1 cellular context compared by ENCODE assay signal in the genomic region with DNA sequence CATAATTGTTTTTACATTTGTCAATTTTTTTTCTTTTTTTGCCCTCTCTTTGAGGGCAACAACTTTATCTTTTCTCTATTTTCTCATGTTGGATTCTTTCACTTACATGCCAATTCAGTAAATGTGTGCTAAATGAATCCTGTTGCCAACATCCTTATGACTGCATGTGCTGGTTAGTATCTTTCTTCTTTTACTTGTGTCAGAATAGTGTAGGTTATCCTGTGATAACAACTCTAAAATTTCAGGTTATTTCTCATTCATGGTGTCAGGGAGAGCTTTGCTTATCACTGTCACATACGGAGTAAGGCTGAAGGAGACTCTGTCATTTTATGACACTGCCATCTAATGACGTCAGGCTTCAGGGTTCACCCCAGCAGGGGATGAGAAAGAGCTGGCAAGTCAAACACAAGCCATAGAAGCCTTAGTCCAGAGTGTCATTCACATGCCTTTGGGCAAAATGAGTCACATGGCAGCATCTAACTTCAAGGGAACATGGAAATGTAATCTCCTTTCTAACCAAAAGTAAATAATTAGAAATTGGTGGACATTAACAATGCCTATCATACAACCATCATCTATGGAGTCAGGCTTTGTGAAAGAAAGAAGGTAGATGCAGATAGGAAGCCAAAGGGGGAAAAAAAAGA.
TF ChIP-seq lines count a peak whose summit lies in the region.

No MANE protein-coding gene starts in this region.

TF ChIP-seq in A549, 52 proteins besides CTCF, POLR2A, EP300 and RAD21 (continued from another document):
- TF ChIP-seq ATOH8 (CRISPR knock-in tag; IDR thresholded peaks at IDR 0.05; ENCODE audit: low read depth), result no peak
- no peak for TF ChIP-seq BHLHE40 (IDR thresholded peaks at IDR 0.05; ENCODE audit: low read depth, low read length)
- TF ChIP-seq, protein P1, sequence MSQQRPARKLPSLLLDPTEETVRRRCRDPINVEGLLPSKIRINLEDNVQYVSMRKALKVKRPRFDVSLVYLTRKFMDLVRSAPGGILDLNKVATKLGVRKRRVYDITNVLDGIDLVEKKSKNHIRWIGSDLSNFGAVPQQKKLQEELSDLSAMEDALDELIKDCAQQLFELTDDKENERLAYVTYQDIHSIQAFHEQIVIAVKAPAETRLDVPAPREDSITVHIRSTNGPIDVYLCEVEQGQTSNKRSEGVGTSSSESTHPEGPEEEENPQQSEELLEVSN (IDR thresholded peaks at IDR 0.05; ENCODE audit: borderline replicate concordance, low read depth), result no peak
- TF ChIP-seq MAFK (IDR thresholded peaks at IDR 0.05; ENCODE audit: partially characterized antibody), result peak; percentile 5
- TF ChIP-seq ZFP36 (IDR thresholded peaks at IDR 0.05; ENCODE audit: borderline replicate concordance, partially characterized antibody), result no peak
- TF ChIP-seq NPAS2 (CRISPR knock-in tag; IDR thresholded peaks at IDR 0.05; ENCODE audit: borderline replicate concordance), result no peak
- TF ChIP-seq HOXB5 (CRISPR knock-in tag; IDR thresholded peaks at IDR 0.05), result peak; percentile 17; the same call in 1 of the 2 replicates
- 0 out of 2 replicates have a peak, but pooled peaks have one; percentile 57 for TF ChIP-seq HOXA7 (CRISPR knock-in tag; IDR thresholded peaks at IDR 0.05)
- peak; percentile 36; the same call in 1 of the 2 replicates for TF ChIP-seq RARB (CRISPR knock-in tag; IDR thresholded peaks at IDR 0.05)
- TF ChIP-seq RNF2 (IDR thresholded peaks at IDR 0.05; ENCODE audit: borderline replicate concordance, low read depth), result no peak
- TF ChIP-seq SREBF2 (IDR thresholded peaks at IDR 0.05), result no peak
- TF ChIP-seq PHF8 (IDR thresholded peaks at IDR 0.05; ENCODE audit: borderline replicate concordance, low read depth), result no peak
- peak; percentile 57 for TF ChIP-seq ZNF302 (CRISPR knock-in tag; IDR thresholded peaks at IDR 0.05)
- TF ChIP-seq HMGXB4 (CRISPR knock-in tag; IDR thresholded peaks at IDR 0.05; ENCODE audit: borderline replicate concordance), result no peak
- no peak for TF ChIP-seq TP53 (CRISPR knock-in tag; IDR thresholded peaks at IDR 0.05)
- peak; percentile 37; the same call in 1 of the 3 replicates for TF ChIP-seq SMC3 (IDR thresholded peaks at IDR 0.05)
- no peak for TF ChIP-seq ZC3H11A (IDR thresholded peaks at IDR 0.05)
- TF ChIP-seq JUNB (IDR thresholded peaks at IDR 0.05), result peak; percentile 92
- TF ChIP-seq MYC (IDR thresholded peaks at IDR 0.05; ENCODE audit: borderline replicate concordance, low read length), result no peak
- peak; percentile 68 for TF ChIP-seq FOSB (CRISPR knock-in tag; IDR thresholded peaks at IDR 0.05)
- peak; percentile 40 to 72; a peak in 3 of 4 replicates for TF ChIP-seq CEBPB (IDR thresholded peaks at IDR 0.05)
- TF ChIP-seq JUN (IDR thresholded peaks at IDR 0.05), result peak; percentile 88 to 91; a peak in 3 of 5 replicates
- no peak for TF ChIP-seq NR3C1 (IDR thresholded peaks at IDR 0.05)
- no peak for TF ChIP-seq HDAC2 (IDR thresholded peaks at IDR 0.05)
- TF ChIP-seq, protein P2, sequence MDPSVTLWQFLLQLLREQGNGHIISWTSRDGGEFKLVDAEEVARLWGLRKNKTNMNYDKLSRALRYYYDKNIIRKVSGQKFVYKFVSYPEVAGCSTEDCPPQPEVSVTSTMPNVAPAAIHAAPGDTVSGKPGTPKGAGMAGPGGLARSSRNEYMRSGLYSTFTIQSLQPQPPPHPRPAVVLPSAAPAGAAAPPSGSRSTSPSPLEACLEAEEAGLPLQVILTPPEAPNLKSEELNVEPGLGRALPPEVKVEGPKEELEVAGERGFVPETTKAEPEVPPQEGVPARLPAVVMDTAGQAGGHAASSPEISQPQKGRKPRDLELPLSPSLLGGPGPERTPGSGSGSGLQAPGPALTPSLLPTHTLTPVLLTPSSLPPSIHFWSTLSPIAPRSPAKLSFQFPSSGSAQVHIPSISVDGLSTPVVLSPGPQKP (IDR thresholded peaks at IDR 0.05; ENCODE audit: low read depth, low read length), result no peak
- TF ChIP-seq HOXB13 (CRISPR knock-in tag; IDR thresholded peaks at IDR 0.05; ENCODE audit: low read depth), result peak; percentile 76; the same call in 1 of the 2 replicates
- TF ChIP-seq HES2 (IDR thresholded peaks at IDR 0.05), result no peak
- TF ChIP-seq NFE2L2 (conservative IDR thresholded peaks at IDR 0.05; ENCODE audit: low read length), result no peak
- no peak for TF ChIP-seq RFX5 (IDR thresholded peaks at IDR 0.05)
- peak; percentile 87 for TF ChIP-seq FOSL2 (IDR thresholded peaks at IDR 0.05)
- TF ChIP-seq FOSL2 (CRISPR knock-in tag; IDR thresholded peaks at IDR 0.05), result peak; percentile 95
- TF ChIP-seq ZSCAN20 (CRISPR knock-in tag; IDR thresholded peaks at IDR 0.05), result peak; percentile 69
- TF ChIP-seq CHD4 (IDR thresholded peaks at IDR 0.05; ENCODE audit: borderline replicate concordance), result no peak
- no peak for TF ChIP-seq KDM1A (IDR thresholded peaks at IDR 0.05; ENCODE audit: low read depth)
- no peak for TF ChIP-seq CHD2 (IDR thresholded peaks at IDR 0.05; ENCODE audit: low read length, partially characterized antibody)
